ENCODE assay signal across 8 cellular contexts in the genomic region with DNA sequence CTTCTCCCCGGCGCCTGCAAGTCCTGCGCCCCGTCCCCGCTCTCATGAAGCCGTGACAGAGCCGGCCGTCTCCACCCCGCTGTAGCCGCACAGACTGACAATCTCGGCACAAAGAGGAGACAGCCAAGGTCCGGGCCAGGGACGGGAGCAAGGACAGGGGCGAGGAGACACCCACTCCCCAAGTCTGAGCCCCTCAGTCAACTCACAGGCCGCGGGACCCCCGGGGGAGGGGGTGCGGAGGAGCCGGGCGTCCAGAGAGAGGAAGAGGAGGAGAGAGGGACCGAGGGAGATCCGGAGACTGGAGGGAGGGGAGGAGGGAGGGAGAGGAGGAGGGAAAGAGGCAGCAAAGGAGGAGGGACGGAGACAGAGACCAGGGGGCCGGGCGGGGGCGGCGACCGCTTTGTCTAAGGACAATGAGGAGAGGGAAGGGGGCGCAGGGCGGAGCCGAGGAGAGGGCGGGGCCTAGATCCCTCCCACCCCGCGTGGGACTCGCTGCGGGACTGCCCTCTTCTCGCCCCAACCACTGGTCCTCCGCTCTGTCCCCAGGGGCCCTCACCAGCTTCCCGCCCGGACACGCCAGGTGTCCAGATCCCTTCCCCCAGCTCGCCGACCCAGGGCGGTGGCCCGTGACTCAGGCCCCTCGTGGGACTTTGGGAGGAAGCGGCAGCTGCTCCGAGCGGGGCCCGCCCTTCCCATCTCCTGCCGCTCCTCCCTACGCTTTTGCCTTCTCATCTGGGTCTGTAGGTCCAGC. TPM values are rescaled to one million over a fixed set of nuclear protein-coding genes. Genes with fewer than 3 reads are reported as not detected.
DNase-seq lines count a peak whose midpoint lies in the region; ATAC-seq and TF ChIP-seq lines count a peak whose summit lies in the region.

No MANE protein-coding gene starts in this region.

- H3K9me3 ChIP-seq in OCI-LY3 (ENCODE audit: insufficient read depth, low read length), result no peaks in the 10 kb centered on the region
- H3K9me3 ChIP-seq in esophagus (ENCODE audit: control insufficient read depth in 2 of 2, insufficient read depth in 1 of 2, low read depth in 1 of 2, low read length in 1 of 2), result no peaks in the 10 kb centered on the region
- no peaks in the 10 kb centered on the region for H3K9me3 ChIP-seq in muscle layer of duodenum (ENCODE audit: control insufficient read depth in 1 of 2, low read length in 2 of 2)

- H4K20me1 ChIP-seq in OCI-LY3 (ENCODE audit: insufficient read depth, low read length), result peaks cover 1% of the 10 kb centered on the region; the same call in 1 of the 2 replicates

- H3K36me3 ChIP-seq in OCI-LY3 (replicated peaks; ENCODE audit: low read depth, low read length) (peaks cover 3% of the 10 kb centered on the region), esophagus (ENCODE audit: control insufficient read depth in 2 of 2, insufficient read depth in 2 of 2, low read length in 1 of 2) (no peaks in the 10 kb centered on the region), muscle layer of duodenum (ENCODE audit: control insufficient read depth in 1 of 2, insufficient read depth in 2 of 2, low read length in 2 of 2) (peaks cover 0 to 6% of the 10 kb centered on the region in 2 donors)

- H3K27ac ChIP-seq in OCI-LY3 (ENCODE audit: low read length) (peak overlapping the region; percentile 75), esophagus (ENCODE audit: low read depth in 2 of 2, low read length in 1 of 2) (peak overlapping the region; percentile 99), muscle layer of duodenum (ENCODE audit: low read length) (peak overlapping the region; percentile 97)

- 0 to 1% methylated on average over 48 to 52 of the region's 52 CpGs for WGBS in esophagus, 2 donors

- H3K4me2 ChIP-seq in OCI-LY3 (ENCODE audit: low read length), result peak overlapping the region; percentile 100

- H3K9ac ChIP-seq in OCI-LY3 (ENCODE audit: low read length), result peak overlapping the region; percentile 93

- H2AFZ ChIP-seq in OCI-LY3 (ENCODE audit: low read depth, low read length), result no peak overlapping the region

- peaks cover 43% of the 10 kb centered on the region for H3K79me2 ChIP-seq in OCI-LY3 (ENCODE audit: low read length)

- H3K4me3 ChIP-seq in OCI-LY3 (ENCODE audit: low read length), result peak overlapping the region; percentile 90
- H3K4me3 ChIP-seq in esophagus (ENCODE audit: low read depth in 1 of 2, low read length in 2 of 2), result peak overlapping the region; percentile 77 to 79
- peak overlapping the region; percentile 88 to 97 for H3K4me3 ChIP-seq in muscle layer of duodenum (ENCODE audit: low read depth in 1 of 2, low read length in 2 of 2)

- H3K27me3 ChIP-seq in OCI-LY3 (ENCODE audit: low read depth, low read length) (no peaks in the 10 kb centered on the region), esophagus (ENCODE audit: control insufficient read depth in 1 of 2, insufficient read depth in 2 of 2, low read length in 2 of 2) (no peaks in the 10 kb centered on the region), muscle layer of duodenum (ENCODE audit: low read depth, low read length) (no peaks in the 10 kb centered on the region)

- DNase-seq in COLO668 (lab: John Stamatoyannopoulos, UW; ENCODE audit: unreplicated experiment) (peak; percentile 89), HuH-7.5 (ENCODE audit: low spot score) (peak; percentile 46)
- DNase-seq in activated T-cell treated with anti-CD3 and anti-CD28 coated beads, Interleukin-2, amount 50 U/mL, for 1 hour, result peak; percentile 75
- peak; percentile 71 to 80 for DNase-seq in stimulated activated CD8-positive, alpha-beta memory T cell treated with anti-CD3 and anti-CD28 coated beads, Interleukin-7, amount 100 ng/mL, for 4 hours (ENCODE audit: low read depth in 2 of 2)

- TF ChIP-seq CTCF in OCI-LY3 (IDR thresholded peaks at IDR 0.05; ENCODE audit: low read depth, low read length), result no peak

- peaks cover 37% of the 10 kb centered on the region for H3K4me1 ChIP-seq in OCI-LY3 (ENCODE audit: low read length)
- peaks cover 2 to 20% of the 10 kb centered on the region in 2 donors for H3K4me1 ChIP-seq in esophagus (ENCODE audit: control insufficient read depth in 2 of 2, insufficient read depth in 2 of 2, low read length in 1 of 2)
- H3K4me1 ChIP-seq in muscle layer of duodenum (ENCODE audit: control insufficient read depth in 1 of 2, insufficient read depth in 2 of 2, low read length in 2 of 2), result peaks cover 24 to 38% of the 10 kb centered on the region in 2 donors

- ATAC-seq in GM21381 (IDR thresholded peaks at IDR 0.05; ENCODE audit: unreplicated experiment), result peak; percentile 46

RNA-seq across cellular contexts. Expression of a gene that starts 0.6 kb away (rescaled TPM):
- 10 to 100 TPM; 22.1 to 22.4 TPM for polyA plus RNA-seq in esophagus

RNA-seq across cellular contexts. Expression of a gene that starts 3.7 kb away (rescaled TPM):
- 10 to 100 TPM; 14.2 to 15.4 TPM for polyA plus RNA-seq in esophagus

RNA-seq across cellular contexts. Expression of a gene that starts 14.3 kb away (rescaled TPM):
- 10 to 100 TPM; 19.8 to 27.5 TPM for polyA plus RNA-seq in esophagus

RNA-seq across cellular contexts. Expression of a gene that starts 30.0 kb away (rescaled TPM):
- polyA plus RNA-seq in esophagus, result 1 to 10 TPM; 5.9 to 8.1 TPM

RNA-seq across cellular contexts. Expression of a gene that starts 33.1 kb away (rescaled TPM):
- polyA plus RNA-seq in esophagus, result 100 to 1,000 TPM; 142 to 313 TPM

Comparison
In these comparisons a context has a peak if more than half of its experiments do, and no peak if none do; other contexts are left out.
1. Peak in every context shown above with its lines: DNase-seq, ATAC-seq, H3K4me3 ChIP-seq and H3K27ac ChIP-seq.